ENCODE assay signal across 26 cellular contexts in genomic region chr22:49845666-49846459, GRCh38.
"Had no signal": no experiment of that assay in that cellular context is flagged by ENCODE, and none has a peak within 500 bp of the region (broad histone marks: within the 10 kb centered on the region; RNA-seq: fewer than 3 reads in every experiment).

No MANE protein-coding gene starts in this region.

- DNase-seq: hypothalamus; immature natural killer cell; kidney; left colon; lower lobe of right lung; mammary epithelial cell; mesenchymal stem cell; naive thymus-derived CD8-positive, alpha-beta T cell; nucleus accumbens; stimulated activated CD4-positive, alpha-beta T cell treated with anti-CD3 and anti-CD28 coated beads, Interleukin-4, amount 100 ng/mL, for 24 hours; stimulated activated naive CD4-positive, alpha-beta T cell; tibial artery; trophoblast cell; uterus had no signal

- H3K27ac ChIP-seq: left lung, lower lobe of right lung, parathyroid adenoma, right atrium auricular region, skin epidermis, suprapubic skin, thoracic aorta, tibial artery, uterus had no signal

- H3K9me3 ChIP-seq: left lung, lower lobe of right lung, right atrium auricular region, suprapubic skin, thoracic aorta, tibial artery, uterus had no signal

- ATAC-seq: left colon; left lung; lower lobe of right lung; naive thymus-derived CD8-positive, alpha-beta T cell; sciatic nerve; stimulated activated effector memory CD8-positive, alpha-beta T cell treated with anti-CD3 and anti-CD28 coated beads, Interleukin-12 subunit alpha, Interleukin-12 subunit beta, amount 100 ng/mL, for 72 hours had no signal

- H3K27ac Mint-ChIP-seq: immature natural killer cell; nephron; progenitor cell of endocrine pancreas; stimulated activated effector memory CD8-positive, alpha-beta T cell treated with anti-CD3 and anti-CD28 coated beads, Interleukin-12 subunit alpha, Interleukin-12 subunit beta, amount 100 ng/mL, for 72 hours; stimulated activated naive CD8-positive, alpha-beta T cell treated with anti-CD3 and anti-CD28 coated beads, Interleukin-15, Interleukin-2, amounts not matched to agents 100 ng/mL and 50 ng/mL, for 24 hours had no signal

- H3K9me3 Mint-ChIP-seq: immature natural killer cell; naive thymus-derived CD8-positive, alpha-beta T cell; nephron; neural crest cell; stimulated activated effector memory CD8-positive, alpha-beta T cell treated with anti-CD3 and anti-CD28 coated beads, Interleukin-12 subunit alpha, Interleukin-12 subunit beta, amount 100 ng/mL, for 72 hours; stimulated activated naive CD8-positive, alpha-beta T cell treated with anti-CD3 and anti-CD28 coated beads, Interleukin-15, Interleukin-2, amounts not matched to agents 100 ng/mL and 50 ng/mL, for 24 hours had no signal

- H3K4me1 Mint-ChIP-seq: nephron, neural crest cell had no signal

- H3K4me3 Mint-ChIP-seq: immature natural killer cell; neural crest cell; stimulated activated effector memory CD8-positive, alpha-beta T cell treated with anti-CD3 and anti-CD28 coated beads, Interleukin-12 subunit alpha, Interleukin-12 subunit beta, amount 100 ng/mL, for 72 hours; stimulated activated naive CD8-positive, alpha-beta T cell treated with anti-CD3 and anti-CD28 coated beads, Interleukin-15, Interleukin-2, amounts not matched to agents 100 ng/mL and 50 ng/mL, for 24 hours had no signal

- H3K36me3 Mint-ChIP-seq: immature natural killer cell; naive thymus-derived CD8-positive, alpha-beta T cell had no signal
